In the genomic region with DNA sequence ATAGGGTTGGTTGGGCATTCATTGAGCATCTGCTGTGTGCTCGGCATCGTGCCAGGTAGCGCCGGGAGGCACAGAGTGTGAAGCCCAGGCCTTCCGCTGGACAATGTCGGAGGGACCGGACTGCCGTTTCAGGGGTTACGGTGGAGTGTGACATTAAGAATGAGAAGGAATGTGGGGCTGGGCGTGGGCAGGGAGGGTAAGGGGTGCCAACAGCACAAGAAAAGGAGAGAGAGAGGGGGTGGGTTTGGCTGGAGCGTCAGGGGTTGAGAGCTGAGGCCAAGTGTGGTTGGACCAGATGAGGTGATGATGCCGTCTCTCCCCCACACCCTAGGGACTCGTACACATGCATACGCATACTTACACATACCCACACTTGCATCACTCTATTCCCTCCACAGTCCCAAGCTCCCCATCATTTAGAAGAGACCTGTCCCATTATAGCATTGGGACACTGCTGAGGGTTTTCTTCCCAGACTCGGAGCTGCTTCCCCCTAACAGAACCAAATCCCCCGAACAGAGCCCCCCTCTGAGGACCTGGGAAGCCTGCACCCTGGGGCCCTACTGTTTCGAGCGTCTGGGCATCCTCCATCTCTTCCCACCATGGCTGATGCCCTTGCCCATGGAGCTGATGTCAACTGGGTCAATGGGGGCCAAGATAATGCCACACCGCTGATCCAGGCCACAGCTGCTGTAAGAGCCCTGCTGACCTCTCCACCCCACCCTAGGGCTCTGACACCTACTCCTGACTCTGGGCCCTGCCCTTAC, we compare ENCODE assay signal across 2 cellular contexts.
TF ChIP-seq lines count a peak whose summit lies in the region.

No MANE protein-coding gene starts in this region.

TF ChIP-seq in SK-N-SH, 30 proteins besides CTCF, POLR2A, EP300 and RAD21 (continued from another document):
- TF ChIP-seq, protein P1, sequence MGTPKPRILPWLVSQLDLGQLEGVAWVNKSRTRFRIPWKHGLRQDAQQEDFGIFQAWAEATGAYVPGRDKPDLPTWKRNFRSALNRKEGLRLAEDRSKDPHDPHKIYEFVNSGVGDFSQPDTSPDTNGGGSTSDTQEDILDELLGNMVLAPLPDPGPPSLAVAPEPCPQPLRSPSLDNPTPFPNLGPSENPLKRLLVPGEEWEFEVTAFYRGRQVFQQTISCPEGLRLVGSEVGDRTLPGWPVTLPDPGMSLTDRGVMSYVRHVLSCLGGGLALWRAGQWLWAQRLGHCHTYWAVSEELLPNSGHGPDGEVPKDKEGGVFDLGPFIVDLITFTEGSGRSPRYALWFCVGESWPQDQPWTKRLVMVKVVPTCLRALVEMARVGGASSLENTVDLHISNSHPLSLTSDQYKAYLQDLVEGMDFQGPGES (IDR thresholded peaks at IDR 0.05; ENCODE audit: low read depth, low read length), result no peak
- TF ChIP-seq FOXM1 (IDR thresholded peaks at IDR 0.05; ENCODE audit: low read depth) (no peak), NFIC (IDR thresholded peaks at IDR 0.05; ENCODE audit: borderline replicate concordance) (no peak), TCF12 (IDR thresholded peaks at IDR 0.05) (no peak)
- TF ChIP-seq, protein P2, sequence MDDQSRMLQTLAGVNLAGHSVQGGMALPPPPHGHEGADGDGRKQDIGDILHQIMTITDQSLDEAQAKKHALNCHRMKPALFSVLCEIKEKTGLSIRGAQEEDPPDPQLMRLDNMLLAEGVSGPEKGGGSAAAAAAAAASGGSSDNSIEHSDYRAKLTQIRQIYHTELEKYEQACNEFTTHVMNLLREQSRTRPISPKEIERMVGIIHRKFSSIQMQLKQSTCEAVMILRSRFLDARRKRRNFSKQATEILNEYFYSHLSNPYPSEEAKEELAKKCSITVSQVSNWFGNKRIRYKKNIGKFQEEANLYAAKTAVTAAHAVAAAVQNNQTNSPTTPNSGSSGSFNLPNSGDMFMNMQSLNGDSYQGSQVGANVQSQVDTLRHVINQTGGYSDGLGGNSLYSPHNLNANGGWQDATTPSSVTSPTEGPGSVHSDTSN (IDR thresholded peaks at IDR 0.05), result no peak

TF ChIP-seq in SK-N-SH treated with all-trans-retinoic acid at 6 μM for 48 hours, 23 proteins besides CTCF, POLR2A, EP300 and RAD21 (continued from another document):
- TF ChIP-seq, protein P3, sequence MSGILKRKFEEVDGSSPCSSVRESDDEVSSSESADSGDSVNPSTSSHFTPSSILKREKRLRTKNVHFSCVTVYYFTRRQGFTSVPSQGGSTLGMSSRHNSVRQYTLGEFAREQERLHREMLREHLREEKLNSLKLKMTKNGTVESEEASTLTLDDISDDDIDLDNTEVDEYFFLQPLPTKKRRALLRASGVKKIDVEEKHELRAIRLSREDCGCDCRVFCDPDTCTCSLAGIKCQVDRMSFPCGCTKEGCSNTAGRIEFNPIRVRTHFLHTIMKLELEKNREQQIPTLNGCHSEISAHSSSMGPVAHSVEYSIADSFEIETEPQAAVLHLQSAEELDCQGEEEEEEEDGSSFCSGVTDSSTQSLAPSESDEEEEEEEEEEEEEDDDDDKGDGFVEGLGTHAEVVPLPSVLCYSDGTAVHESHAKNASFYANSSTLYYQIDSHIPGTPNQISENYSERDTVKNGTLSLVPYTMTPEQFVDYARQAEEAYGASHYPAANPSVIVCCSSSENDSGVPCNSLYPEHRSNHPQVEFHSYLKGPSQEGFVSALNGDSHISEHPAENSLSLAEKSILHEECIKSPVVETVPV (CRISPR knock-in tag; IDR thresholded peaks at IDR 0.05), result no peak
- TF ChIP-seq, protein P4, sequence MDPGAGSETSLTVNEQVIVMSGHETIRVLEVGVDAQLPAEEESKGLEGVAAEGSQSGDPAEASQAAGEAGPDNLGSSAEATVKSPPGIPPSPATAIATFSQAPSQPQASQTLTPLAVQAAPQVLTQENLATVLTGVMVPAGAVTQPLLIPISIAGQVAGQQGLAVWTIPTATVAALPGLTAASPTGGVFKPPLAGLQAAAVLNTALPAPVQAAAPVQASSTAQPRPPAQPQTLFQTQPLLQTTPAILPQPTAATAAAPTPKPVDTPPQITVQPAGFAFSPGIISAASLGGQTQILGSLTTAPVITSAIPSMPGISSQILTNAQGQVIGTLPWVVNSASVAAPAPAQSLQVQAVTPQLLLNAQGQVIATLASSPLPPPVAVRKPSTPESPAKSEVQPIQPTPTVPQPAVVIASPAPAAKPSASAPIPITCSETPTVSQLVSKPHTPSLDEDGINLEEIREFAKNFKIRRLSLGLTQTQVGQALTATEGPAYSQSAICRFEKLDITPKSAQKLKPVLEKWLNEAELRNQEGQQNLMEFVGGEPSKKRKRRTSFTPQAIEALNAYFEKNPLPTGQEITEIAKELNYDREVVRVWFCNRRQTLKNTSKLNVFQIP (CRISPR knock-in tag; IDR thresholded peaks at IDR 0.05; ENCODE audit: borderline replicate concordance, low read depth), result no peak
- TF ChIP-seq ISL1 (CRISPR knock-in tag; IDR thresholded peaks at IDR 0.05) (no peak), BACH2 (CRISPR knock-in tag; IDR thresholded peaks at IDR 0.05; ENCODE audit: borderline replicate concordance) (no peak), ARNTL (CRISPR knock-in tag; IDR thresholded peaks at IDR 0.05; ENCODE audit: borderline replicate concordance, low read depth) (no peak), ZFP3 (CRISPR knock-in tag; IDR thresholded peaks at IDR 0.05) (no peak)
- TF ChIP-seq, protein P5, sequence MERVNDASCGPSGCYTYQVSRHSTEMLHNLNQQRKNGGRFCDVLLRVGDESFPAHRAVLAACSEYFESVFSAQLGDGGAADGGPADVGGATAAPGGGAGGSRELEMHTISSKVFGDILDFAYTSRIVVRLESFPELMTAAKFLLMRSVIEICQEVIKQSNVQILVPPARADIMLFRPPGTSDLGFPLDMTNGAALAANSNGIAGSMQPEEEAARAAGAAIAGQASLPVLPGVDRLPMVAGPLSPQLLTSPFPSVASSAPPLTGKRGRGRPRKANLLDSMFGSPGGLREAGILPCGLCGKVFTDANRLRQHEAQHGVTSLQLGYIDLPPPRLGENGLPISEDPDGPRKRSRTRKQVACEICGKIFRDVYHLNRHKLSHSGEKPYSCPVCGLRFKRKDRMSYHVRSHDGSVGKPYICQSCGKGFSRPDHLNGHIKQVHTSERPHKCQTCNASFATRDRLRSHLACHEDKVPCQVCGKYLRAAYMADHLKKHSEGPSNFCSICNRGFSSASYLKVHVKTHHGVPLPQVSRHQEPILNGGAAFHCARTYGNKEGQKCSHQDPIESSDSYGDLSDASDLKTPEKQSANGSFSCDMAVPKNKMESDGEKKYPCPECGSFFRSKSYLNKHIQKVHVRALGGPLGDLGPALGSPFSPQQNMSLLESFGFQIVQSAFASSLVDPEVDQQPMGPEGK (CRISPR knock-in tag; IDR thresholded peaks at IDR 0.05; ENCODE audit: borderline replicate concordance), result no peak
